In the genomic region with DNA sequence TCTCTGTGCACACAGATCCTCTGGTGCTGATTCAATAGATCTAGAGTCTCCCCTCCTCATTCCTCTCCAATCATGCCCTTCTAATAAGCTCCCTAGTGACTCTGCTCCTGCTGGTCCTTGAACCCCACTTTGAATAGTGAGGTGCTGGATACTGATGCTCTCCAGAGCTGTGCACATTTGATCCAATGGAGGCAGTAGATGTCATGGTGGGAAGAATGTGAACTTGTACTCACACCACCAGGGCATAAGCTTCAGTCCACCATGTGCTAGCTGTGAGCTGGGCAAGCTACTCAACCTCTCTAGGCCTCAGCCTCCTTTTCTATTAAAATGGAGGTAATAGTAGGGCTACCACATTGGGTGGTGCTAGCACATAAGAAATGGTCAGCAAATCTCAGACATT, we compare ENCODE assay signal across 23 cellular contexts.
"Had no signal": no experiment of that assay in that cellular context is flagged by ENCODE, and none has a peak within 500 bp of the region (broad histone marks: within the 10 kb centered on the region; RNA-seq: fewer than 3 reads in every experiment).

No MANE protein-coding gene starts in this region.

- H3K27me3 ChIP-seq: esophagus squamous epithelium, neural progenitor cell, right atrium auricular region, sigmoid colon, testis, tibial artery had no signal

- H2AFZ ChIP-seq: neural progenitor cell had no signal

- FAIRE-seq: endometrium, frontal cortex, kidney had no signal

- H3K27ac ChIP-seq: esophagus squamous epithelium, neural progenitor cell, prostate gland, right atrium auricular region, sigmoid colon, testis, tibial artery had no signal

- ATAC-seq: effector memory CD8-positive, alpha-beta T cell; left lobe of liver; naive thymus-derived CD4-positive, alpha-beta T cell; stimulated activated effector memory CD8-positive, alpha-beta T cell treated with anti-CD3 and anti-CD28 coated beads, Interleukin-12 subunit alpha, Interleukin-12 subunit beta, amount 100 ng/mL, for 72 hours; stimulated activated naive CD8-positive, alpha-beta T cell treated with anti-CD3 and anti-CD28 coated beads, Interleukin-15, Interleukin-2, amounts not matched to agents 100 U/mL and 50 U/mL, for 24 hours had no signal

- H3K9ac ChIP-seq: neural progenitor cell had no signal

- H3K4me1 ChIP-seq: esophagus squamous epithelium, neural progenitor cell, prostate gland, right atrium auricular region, sigmoid colon, testis, tibial artery had no signal

- H3K4me3 ChIP-seq: esophagus squamous epithelium, lung, neural progenitor cell, prostate gland, right atrium auricular region, sigmoid colon, testis, tibial artery had no signal

- H3K36me3 ChIP-seq: esophagus squamous epithelium, neural progenitor cell, prostate gland, right atrium auricular region, sigmoid colon, tibial artery had no signal

- H3K4me2 ChIP-seq: neural progenitor cell had no signal

- H3K9me3 ChIP-seq: esophagus squamous epithelium, prostate gland, right atrium auricular region, sigmoid colon, testis, tibial artery had no signal

- DNase-seq: cortex of kidney; effector memory CD8-positive, alpha-beta T cell; erythroblast; esophagus squamous epithelium; head of caudate nucleus; kidney; midbrain; naive thymus-derived CD4-positive, alpha-beta T cell; sigmoid colon; stimulated activated CD4-positive, alpha-beta T cell treated with anti-CD3 and anti-CD28 coated beads, Interleukin-2, amount 100 ng/mL, for 24 hours; stimulated activated CD4-positive, alpha-beta T cell treated with anti-CD3 and anti-CD28 coated beads, Interleukin-4, amount 100 ng/mL, for 24 hours; stimulated activated naive CD8-positive, alpha-beta T cell treated with anti-CD3 and anti-CD28 coated beads, Interleukin-15, Interleukin-2, amounts not matched to agents 100 U/mL and 50 U/mL, for 24 hours; substantia nigra; testis; tibial artery had no signal
